ENCODE assay signal across 8 cellular contexts in the genomic region with DNA sequence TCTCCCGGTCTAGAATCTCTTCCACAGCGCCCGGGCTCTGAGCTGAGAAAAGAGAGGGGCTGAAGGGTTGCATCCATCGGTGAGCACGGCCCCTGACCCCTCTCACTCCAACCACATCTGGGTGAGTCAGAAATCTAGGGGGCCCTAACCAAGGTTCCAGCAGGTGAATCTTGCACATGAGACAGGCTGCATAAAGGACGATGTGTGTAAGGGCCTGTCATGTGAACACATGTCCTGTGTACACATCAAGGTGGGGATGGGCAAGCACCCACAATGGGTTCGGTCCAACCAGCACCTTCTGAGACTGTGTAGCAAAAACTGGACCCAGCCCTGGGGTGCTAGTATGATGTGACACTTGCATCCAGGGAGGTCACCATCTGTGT. TPM values are rescaled to one million over a fixed set of nuclear protein-coding genes. Genes with fewer than 3 reads are reported as not detected.
DNase-seq lines count a peak whose midpoint lies in the region; ATAC-seq and TF ChIP-seq lines count a peak whose summit lies in the region.

No MANE protein-coding gene starts in this region.

- peak overlapping the region; percentile 78 for H3K4me2 ChIP-seq in Loucy (ENCODE audit: low read depth, low read length, poor library complexity, severe bottlenecking)

- peaks cover 87% of the 10 kb centered on the region for H3K36me3 Mint-ChIP-seq in dendritic cell treated with granulocyte-macrophage colony-stimulating factor and Interleukin-4, amounts not matched to agents 40 ng/mL and 50 ng/mL, for 4 days (ENCODE audit: low read depth)
- peaks cover 0 to 26% (median 10%) of the 10 kb centered on the region in 5 donors for H3K36me3 Mint-ChIP-seq in naive thymus-derived CD4-positive, alpha-beta T cell

- peaks cover 34% of the 10 kb centered on the region for H4K20me1 ChIP-seq in Loucy (ENCODE audit: insufficient read depth, low read length, poor library complexity, severe bottlenecking)

- H2AFZ ChIP-seq in Loucy (ENCODE audit: low read length): no peak overlapping the region

- peaks cover 56% of the 10 kb centered on the region for H3K79me2 ChIP-seq in Loucy (ENCODE audit: insufficient read depth, low read length)

- intact Hi-C loops in dendritic cell treated with granulocyte-macrophage colony-stimulating factor and Interleukin-4, amounts not matched to agents 40 ng/mL and 50 ng/mL, for 4 days (cut with micrococcal nuclease): loop anchor here (2.0 to 10.0 kb wide), 3 partner anchors 63 to 299 kb away; a partner anchor contains a TSS
- intact Hi-C loops in naive thymus-derived CD4-positive, alpha-beta T cell (cut with micrococcal nuclease): loop anchor here (2.0 to 5.0 kb wide), 5 partner anchors 75 to 371 kb away; a partner anchor contains a TSS

- peak overlapping the region; percentile 87 for H3K4me3 Mint-ChIP-seq in dendritic cell treated with granulocyte-macrophage colony-stimulating factor and Interleukin-4, amounts not matched to agents 40 ng/mL and 50 ng/mL, for 4 days
- peak overlapping the region; percentile 89 to 100 (median 96) for H3K4me3 Mint-ChIP-seq in naive thymus-derived CD4-positive, alpha-beta T cell

- CTCF ChIA-PET in AG04449 (lab: Yijun Ruan, JAX): interaction anchor here (1.0 kb wide), 1 partner anchor 235 kb away, joined by 3 read pairs; no protein-coding TSS in a partner anchor
- CTCF ChIA-PET in naive thymus-derived CD4-positive, alpha-beta T cell (lab: Charles Lee): interaction anchor here (2.2 kb wide), 1 partner anchor 32 kb away, joined by 5 read pairs; no protein-coding TSS in a partner anchor

- peak overlapping the region; percentile 99 for H3K27ac Mint-ChIP-seq in dendritic cell treated with granulocyte-macrophage colony-stimulating factor and Interleukin-4, amounts not matched to agents 40 ng/mL and 50 ng/mL, for 4 days
- peak overlapping the region; percentile 97 to 100 (median 99) for H3K27ac Mint-ChIP-seq in naive thymus-derived CD4-positive, alpha-beta T cell

- no peaks in the 10 kb centered on the region for H3K9me3 ChIP-seq in Loucy (ENCODE audit: insufficient read depth, low read depth, low read length)
- H3K9me3 ChIP-seq in naive thymus-derived CD4-positive, alpha-beta T cell (ENCODE audit: control insufficient read depth in 2 of 3, low read length in 3 of 3): no peaks in the 10 kb centered on the region

- peak overlapping the region; percentile 96 for H3K4me3 ChIP-seq in AG04449 (ENCODE audit: low read depth, low read length)
- peak overlapping the region; percentile 98 for H3K4me3 ChIP-seq in Loucy (ENCODE audit: low read length, poor library complexity, severe bottlenecking)
- H3K4me3 ChIP-seq in naive thymus-derived CD4-positive, alpha-beta T cell (ENCODE audit: low read length): peak overlapping the region; percentile 98

- no peaks in the 10 kb centered on the region for H3K27me3 Mint-ChIP-seq in dendritic cell treated with granulocyte-macrophage colony-stimulating factor and Interleukin-4, amounts not matched to agents 40 ng/mL and 50 ng/mL, for 4 days
- no peaks in the 10 kb centered on the region for H3K27me3 Mint-ChIP-seq in naive thymus-derived CD4-positive, alpha-beta T cell

- no peaks in the 10 kb centered on the region for H3K9me3 Mint-ChIP-seq in dendritic cell treated with granulocyte-macrophage colony-stimulating factor and Interleukin-4, amounts not matched to agents 40 ng/mL and 50 ng/mL, for 4 days
- H3K9me3 Mint-ChIP-seq in naive thymus-derived CD4-positive, alpha-beta T cell: peaks cover 0 to 4% (median 0%) of the 10 kb centered on the region in 11 donors

- no peak for ATAC-seq in naive thymus-derived CD4-positive, alpha-beta T cell
- no peak for ATAC-seq in GM18861 (IDR thresholded peaks at IDR 0.05; ENCODE audit: unreplicated experiment)
- no peak for ATAC-seq in HG02938 (IDR thresholded peaks at IDR 0.05; ENCODE audit: unreplicated experiment)

- TF ChIP-seq CTCF in AG04449 (IDR thresholded peaks at IDR 0.05; ENCODE audit: insufficient read depth, low read length, missing control alignments) (no peak), Loucy (conservative IDR thresholded peaks at IDR 0.05; ENCODE audit: low read length) (no peak)

- H3K9me2 ChIP-seq in Loucy (replicated peaks; ENCODE audit: low read depth, low read length): no peaks in the 10 kb centered on the region

- POLR2A ChIA-PET in AG04449 (lab: Yijun Ruan, JAX): interaction anchor here (1.6 to 2.3 kb wide), 3 partner anchors 9 to 150 kb away, joined by 7 to 15 read pairs (median 8); a partner anchor contains a TSS
- POLR2A ChIA-PET in naive thymus-derived CD4-positive, alpha-beta T cell (lab: Charles Lee): interaction anchor here (0.6 to 5.0 kb wide), 16 partner anchors 8 to 302 kb away, joined by 3 to 83 read pairs (median 12); a partner anchor contains a TSS

- DNase-seq in AG04449 (ENCODE audit: low read depth, low spot score): no peak
- peak in 2 of 9 donors; percentile 6 to 20 for DNase-seq in naive thymus-derived CD4-positive, alpha-beta T cell
- DNase-seq in OCI-M1 (lab: John Stamatoyannopoulos, UW): no peak
- DNase-seq in superior temporal gyrus (ENCODE audit: extremely low spot score): no peak

- H3F3A ChIP-seq in Loucy (ENCODE audit: low read depth): peaks cover 5% of the 10 kb centered on the region

- no peaks in the 10 kb centered on the region for H3K27me3 ChIP-seq in Loucy (ENCODE audit: insufficient read depth, low read length, poor library complexity, severe bottlenecking)
- no peaks in the 10 kb centered on the region for H3K27me3 ChIP-seq in naive thymus-derived CD4-positive, alpha-beta T cell (ENCODE audit: control insufficient read depth in 2 of 2, insufficient read depth in 2 of 2, low read length in 2 of 2)

- H3K4me1 ChIP-seq in Loucy (ENCODE audit: insufficient read depth, low read length, poor library complexity, severe bottlenecking): peaks cover 59% of the 10 kb centered on the region
- peaks cover 28 to 67% of the 10 kb centered on the region in 2 donors for H3K4me1 ChIP-seq in naive thymus-derived CD4-positive, alpha-beta T cell (ENCODE audit: control insufficient read depth in 2 of 2, insufficient read depth in 2 of 2, low read length in 2 of 2)

- H3K9ac ChIP-seq in Loucy (ENCODE audit: low read depth, low read length, poor library complexity, severe bottlenecking): peak overlapping the region; percentile 99

- H3K36me3 ChIP-seq in Loucy (ENCODE audit: insufficient read depth, low read length): peaks cover 7% of the 10 kb centered on the region; the same call in 1 of the 2 replicates
- H3K36me3 ChIP-seq in naive thymus-derived CD4-positive, alpha-beta T cell (ENCODE audit: control insufficient read depth in 2 of 3, insufficient read depth in 3 of 3, low read length in 3 of 3): peaks cover 9 to 49% (median 20%) of the 10 kb centered on the region in 3 experiments

- H3K4me1 Mint-ChIP-seq in dendritic cell treated with granulocyte-macrophage colony-stimulating factor and Interleukin-4, amounts not matched to agents 40 ng/mL and 50 ng/mL, for 4 days (ENCODE audit: low read depth): peaks cover 79% of the 10 kb centered on the region
- H3K4me1 Mint-ChIP-seq in naive thymus-derived CD4-positive, alpha-beta T cell: peaks cover 26 to 79% (median 57%) of the 10 kb centered on the region in 7 donors

- peak overlapping the region; percentile 93 for H3K27ac ChIP-seq in naive thymus-derived CD4-positive, alpha-beta T cell (ENCODE audit: low read depth, low read length)

RNA-seq across cellular contexts. Expression of a gene that starts 1.2 kb away (rescaled TPM):
- 100 to 1,000 TPM in 2 of 5 experiments, 10 to 100 TPM in 3; 47.1 to 125 (median 63.2) TPM for total RNA-seq in naive thymus-derived CD4-positive, alpha-beta T cell
- polyA plus RNA-seq in naive thymus-derived CD4-positive, alpha-beta T cell: 100 to 1,000 TPM in 1 of 2 donors, 10 to 100 TPM in 1; 89.3 to 111 TPM

RNA-seq across cellular contexts. Expression of a gene that starts 1.5 kb away (rescaled TPM):
- total RNA-seq in naive thymus-derived CD4-positive, alpha-beta T cell: 100 to 1,000 TPM in 1 of 5 experiments, 10 to 100 TPM in 4; 74.4 to 119 (median 92.0) TPM
- polyA plus RNA-seq in naive thymus-derived CD4-positive, alpha-beta T cell: 10 to 100 TPM; 77.2 to 94.3 TPM

RNA-seq across cellular contexts. Expression of a gene that starts 13.1 kb away (rescaled TPM):
- total RNA-seq in naive thymus-derived CD4-positive, alpha-beta T cell: not detected
- not detected for polyA plus RNA-seq in naive thymus-derived CD4-positive, alpha-beta T cell

RNA-seq across cellular contexts. Expression of a gene that starts 30.1 kb away (rescaled TPM):
- total RNA-seq in naive thymus-derived CD4-positive, alpha-beta T cell: 10 to 100 TPM; 19.0 to 34.8 (median 25.6) TPM
- 10 to 100 TPM in 1 of 2 donors, 1 to 10 TPM in 1; 9.9 to 18.9 TPM for polyA plus RNA-seq in naive thymus-derived CD4-positive, alpha-beta T cell

RNA-seq across cellular contexts. Expression of a gene that starts 30.8 kb away (rescaled TPM):
- 100 to 1,000 TPM in 1 of 5 experiments, 10 to 100 TPM in 4; 64.3 to 172 (median 86.9) TPM for total RNA-seq in naive thymus-derived CD4-positive, alpha-beta T cell
- 100 to 1,000 TPM; 186 to 215 TPM for polyA plus RNA-seq in naive thymus-derived CD4-positive, alpha-beta T cell
